In genomic region chr1:38872401-38873026, GRCh38 we compare ENCODE assay signal across 8 cellular contexts. TPM values are rescaled to one million over a fixed set of nuclear protein-coding genes. Genes with fewer than 3 reads are reported as not detected.
DNase-seq lines count a peak whose midpoint lies in the region; ATAC-seq and TF ChIP-seq lines count a peak whose summit lies in the region.

No MANE protein-coding gene starts in this region.

- no peak overlapping the region for H3K23ac ChIP-seq in mesendoderm (ENCODE audit: low read length)

- H3K79me1 ChIP-seq in mesendoderm (ENCODE audit: low read length) = peaks cover 5% of the 10 kb centered on the region

- peaks cover 3% of the 10 kb centered on the region for H3K36me3 Mint-ChIP-seq in T-helper 17 cell (ENCODE audit: low read depth)
- peaks cover 28% of the 10 kb centered on the region for H3K36me3 Mint-ChIP-seq in dendritic cell treated with granulocyte-macrophage colony-stimulating factor and Interleukin-4, amounts not matched to agents 40 ng/mL and 50 ng/mL, for 4 days (ENCODE audit: low read depth)

- no peak overlapping the region for H3K4ac ChIP-seq in mesendoderm (ENCODE audit: low read depth, low read length)

- no peak overlapping the region for H2BK5ac ChIP-seq in mesendoderm (ENCODE audit: low read length)

- WGBS in mesendoderm (ENCODE audit: extremely low coverage, insufficient coverage, low lambda C conversion rate) = no CpG with 5 or more reads among the region's 25 CpGs
- WGBS in suprapubic skin = 5% methylated on average over 16 of the region's 25 CpGs

- H2AK5ac ChIP-seq in mesendoderm (ENCODE audit: low read length) = no peak overlapping the region

- H3K9ac ChIP-seq in mesendoderm (ENCODE audit: low read length) = peak overlapping the region; percentile 93

- peak overlapping the region; percentile 88 for H3K4me2 ChIP-seq in mesendoderm (ENCODE audit: low read length)

- H3K79me2 ChIP-seq in mesendoderm (ENCODE audit: control insufficient read depth, insufficient read depth, low read length) = no peaks in the 10 kb centered on the region

- H2BK15ac ChIP-seq in mesendoderm (replicated peaks; ENCODE audit: low read depth) = no peak overlapping the region

- H3K18ac ChIP-seq in mesendoderm (ENCODE audit: low read length) = no peak overlapping the region

- H3K9me3 Mint-ChIP-seq in dendritic cell treated with granulocyte-macrophage colony-stimulating factor and Interleukin-4, amounts not matched to agents 40 ng/mL and 50 ng/mL, for 4 days = no peaks in the 10 kb centered on the region

- no peak overlapping the region for H4K5ac ChIP-seq in mesendoderm (ENCODE audit: low read length)

- H3K4me3 Mint-ChIP-seq in T-helper 17 cell = peak overlapping the region; percentile 89
- peak overlapping the region; percentile 91 for H3K4me3 Mint-ChIP-seq in dendritic cell treated with granulocyte-macrophage colony-stimulating factor and Interleukin-4, amounts not matched to agents 40 ng/mL and 50 ng/mL, for 4 days

- TF ChIP-seq EP300 in suprapubic skin (IDR thresholded peaks at IDR 0.05) = no peak

- H3K4me3 ChIP-seq in AG04449 (ENCODE audit: low read depth, low read length) = peak overlapping the region; percentile 94
- peak overlapping the region; percentile 93 for H3K4me3 ChIP-seq in mesendoderm (ENCODE audit: low read length)
- H3K4me3 ChIP-seq in suprapubic skin = peak overlapping the region; percentile 80

- no peak for TF ChIP-seq POLR2A in suprapubic skin (IDR thresholded peaks at IDR 0.05)

- intact Hi-C loops in dendritic cell treated with granulocyte-macrophage colony-stimulating factor and Interleukin-4, amounts not matched to agents 40 ng/mL and 50 ng/mL, for 4 days (cut with micrococcal nuclease) = loop anchor here (1.0 to 10.0 kb wide), 3 partner anchors 13 to 212 kb away; partner anchors contain the start of gene RRAGC

- H3K27me3 Mint-ChIP-seq in T-helper 17 cell = no peaks in the 10 kb centered on the region
- no peaks in the 10 kb centered on the region for H3K27me3 Mint-ChIP-seq in dendritic cell treated with granulocyte-macrophage colony-stimulating factor and Interleukin-4, amounts not matched to agents 40 ng/mL and 50 ng/mL, for 4 days

- CTCF ChIA-PET in AG04449 (lab: Yijun Ruan, JAX) = interaction anchor here (1.1 to 1.5 kb wide), 2 partner anchors 10 to 220 kb away, joined by 3 to 9 read pairs; no protein-coding TSS in a partner anchor

- H2BK120ac ChIP-seq in mesendoderm (ENCODE audit: low read depth, low read length) = no peak overlapping the region

- no peak overlapping the region for H3K27ac ChIP-seq in mesendoderm (ENCODE audit: low read depth, low read length)
- peak overlapping the region; percentile 19 for H3K27ac ChIP-seq in suprapubic skin

- H4K8ac ChIP-seq in mesendoderm (ENCODE audit: low read depth, low read length) = no peak overlapping the region

- peaks cover 2% of the 10 kb centered on the region for H3K4me1 ChIP-seq in mesendoderm (ENCODE audit: control insufficient read depth, low read depth, low read length)
- H3K4me1 ChIP-seq in suprapubic skin = peaks cover 18% of the 10 kb centered on the region

- no peaks in the 10 kb centered on the region for H3K36me3 ChIP-seq in mesendoderm (ENCODE audit: control insufficient read depth, insufficient read depth, low read length)
- H3K36me3 ChIP-seq in suprapubic skin = no peaks in the 10 kb centered on the region

- peak; percentile 34 for ATAC-seq in GM19035 (IDR thresholded peaks at IDR 0.05; ENCODE audit: unreplicated experiment)
- peak; percentile 12 for ATAC-seq in HG03280 (IDR thresholded peaks at IDR 0.05; ENCODE audit: unreplicated experiment)
- ATAC-seq in T-helper 17 cell = peak; percentile 26

- POLR2A ChIA-PET in AG04449 (lab: Yijun Ruan, JAX) = interaction anchor here (0.6 to 0.8 kb wide), 2 partner anchors 154 to 254 kb away, joined by 3 read pairs; partner anchors contain the start of gene NDUFS5

- peak overlapping the region; percentile 97 for H3K56ac ChIP-seq in mesendoderm (ENCODE audit: low read length)

- H3K4me1 Mint-ChIP-seq in T-helper 17 cell = peaks cover 26% of the 10 kb centered on the region
- H3K4me1 Mint-ChIP-seq in dendritic cell treated with granulocyte-macrophage colony-stimulating factor and Interleukin-4, amounts not matched to agents 40 ng/mL and 50 ng/mL, for 4 days (ENCODE audit: low read depth) = peaks cover 24% of the 10 kb centered on the region

- no peaks in the 10 kb centered on the region for H3K27me3 ChIP-seq in mesendoderm (ENCODE audit: insufficient read depth, low read length, poor library complexity)
- no peaks in the 10 kb centered on the region for H3K27me3 ChIP-seq in suprapubic skin

- no peaks in the 10 kb centered on the region for H3K9me3 ChIP-seq in T-helper 17 cell (ENCODE audit: control insufficient read depth, low read length, poor library complexity, severe bottlenecking)
- no peaks in the 10 kb centered on the region for H3K9me3 ChIP-seq in suprapubic skin

- DNase-seq in AG04449 (ENCODE audit: low read depth, low spot score) (no peak), T-helper 17 cell (peak; percentile 11 to 20 (median 13)), mesendoderm (peak; percentile 19), suprapubic skin (ENCODE audit: low spot score in 2 of 2) (no peak), cerebellar nuclear complex (lab: John Stamatoyannopoulos, UW) (no peak)

- TF ChIP-seq CTCF in AG04449 (IDR thresholded peaks at IDR 0.05; ENCODE audit: insufficient read depth, low read length, missing control alignments) = no peak
- TF ChIP-seq CTCF in suprapubic skin (IDR thresholded peaks at IDR 0.05) = no peak

- peak overlapping the region; percentile 92 for H3K27ac Mint-ChIP-seq in T-helper 17 cell
- peak overlapping the region; percentile 82 for H3K27ac Mint-ChIP-seq in dendritic cell treated with granulocyte-macrophage colony-stimulating factor and Interleukin-4, amounts not matched to agents 40 ng/mL and 50 ng/mL, for 4 days

RNA-seq across cellular contexts. Expression of gene MYCBP, which starts 0.6 kb away (rescaled TPM):
- 1 to 10 TPM; 4.9 to 9.8 TPM for total RNA-seq in T-helper 17 cell
- polyA plus RNA-seq in mesendoderm (2013, experiment 1 of 2) = 47.2 TPM
- polyA plus RNA-seq in mesendoderm (2013, experiment 2 of 2) = 50.5 TPM
- total RNA-seq in suprapubic skin = 10 to 100 TPM in 3 of 4 donors, 1 to 10 TPM in 1; 6.9 to 21.2 (median 19.7) TPM

RNA-seq across cellular contexts. Expression of gene GJA9, which starts 8.9 kb away (rescaled TPM):
- not detected for total RNA-seq in T-helper 17 cell
- not detected for polyA plus RNA-seq in mesendoderm (2013, experiment 1 of 2)
- polyA plus RNA-seq in mesendoderm (2013, experiment 2 of 2) = not detected
- 1 to 10 TPM in 1 of 4 donors, not detected in 3; 1.1 TPM for total RNA-seq in suprapubic skin

RNA-seq across cellular contexts. Expression of gene RRAGC, which starts 12.9 kb away (rescaled TPM):
- total RNA-seq in T-helper 17 cell (10 to 100 TPM; 15.8 to 16.9 TPM), suprapubic skin (10 to 100 TPM; 18.3 to 25.3 (median 20.4) TPM)
- 12.3 TPM for polyA plus RNA-seq in mesendoderm (2013, experiment 1 of 2)
- polyA plus RNA-seq in mesendoderm (2013, experiment 2 of 2) = 12.5 TPM

Comparison
In these comparisons a context has a peak if more than half of its experiments do, and no peak if none do; other contexts are left out.
1. DNase-seq: peak in T-helper 17 cell (3 of 3) and mesendoderm (single experiment); none in AG04449 (single experiment), suprapubic skin (0 of 2) and cerebellar nuclear complex (0 of 2).
2. Peak in every context shown above with its lines, with median percentiles within 50 percentile points of each other: H3K4me3 ChIP-seq and ATAC-seq.